ENCODE assay signal across 8 cellular contexts in genomic region chr17:333626-334396, GRCh38. TPM values are rescaled to one million over a fixed set of nuclear protein-coding genes. Genes with fewer than 3 reads are reported as not detected.
A peak's percentile ranks its signal among the peaks of the same experiment; 100 is the strongest.
DNase-seq lines count a peak whose midpoint lies in the region; ATAC-seq lines count a peak whose summit lies in the region.

No MANE protein-coding gene starts in this region.

- H3K36me3 ChIP-seq in neuron (ENCODE audit: insufficient read depth, low read length), result no peaks in the 10 kb centered on the region

- intact Hi-C loops in Right ventricle myocardium inferior (cut with DNase I), result loop anchor here (2.0 kb wide), 2 partner anchors 15 to 51 kb away; no protein-coding TSS in a partner anchor

- peaks cover 5% of the 10 kb centered on the region for H3K4me1 ChIP-seq in neuron (ENCODE audit: insufficient read depth, low read length)

- H3K27me3 ChIP-seq in neuron (ENCODE audit: insufficient read depth, low read length), result peaks cover 11% of the 10 kb centered on the region

- H3K4me3 ChIP-seq in neuron (ENCODE audit: low read length), result peak overlapping the region; percentile 26

- DNase-seq in stimulated activated CD4-positive, alpha-beta T cell treated with anti-CD3 and anti-CD28 coated beads, Interleukin-15, amount 100 ng/mL, for 24 hours, result peak; percentile 16
- no peak for DNase-seq in stimulated activated CD4-positive, alpha-beta T cell treated with anti-CD3 and anti-CD28 coated beads, Interleukin-2, amount 100 ng/mL, for 48 hours
- DNase-seq in Right ventricle myocardium inferior (ENCODE audit: missing footprints) (peak; percentile 89), GDM1 (lab: John Stamatoyannopoulos, UW) (no peak)

- H3K9me3 ChIP-seq in neuron (ENCODE audit: low read length), result no peaks in the 10 kb centered on the region

- H2AFZ ChIP-seq in neuron (ENCODE audit: low read depth, low read length), result peak overlapping the region; percentile 73

- ATAC-seq in Right ventricle myocardium inferior (peak; percentile 87), esophagus mucosa (no peak), HG02981 (IDR thresholded peaks at IDR 0.05; ENCODE audit: unreplicated experiment) (no peak), GM19455 (IDR thresholded peaks at IDR 0.05; ENCODE audit: unreplicated experiment) (no peak)

RNA-seq across cellular contexts. Expression of gene RPH3AL, which starts 18.8 kb away (rescaled TPM):
- total RNA-seq in Right ventricle myocardium inferior (3.6 TPM), esophagus mucosa (10.0 TPM)

Comparison
In these comparisons a context has a peak if more than half of its experiments do, and no peak if none do; other contexts are left out.
1. DNase-seq: peak in stimulated activated CD4-positive, alpha-beta T cell treated with anti-CD3 and anti-CD28 coated beads, Interleukin-15, amount 100 ng/mL, for 24 hours (single experiment) and Right ventricle myocardium inferior (single experiment); none in stimulated activated CD4-positive, alpha-beta T cell treated with anti-CD3 and anti-CD28 coated beads, Interleukin-2, amount 100 ng/mL, for 48 hours (0 of 2) and GDM1 (single experiment).